Comparison of ENCODE assay signal across 18 cellular contexts in genomic region chr1:24992124-24992760, GRCh38.
DNase-seq lines count a peak whose midpoint lies in the region; ATAC-seq and TF ChIP-seq lines count a peak whose summit lies in the region.
"Had no signal": no experiment of that assay in that cellular context is flagged by ENCODE, and none has a peak within 500 bp of the region (broad histone marks: within the 10 kb centered on the region; RNA-seq: fewer than 3 reads in every experiment).

No MANE protein-coding gene starts in this region.

- peaks cover 71% of the 10 kb centered on the region for H3K4me1 Mint-ChIP-seq in T-helper 2 cell treated with Interferon-gamma antibody and Interleukin-4, amounts not matched to agents 5 μg/mL and 100 μg/mL, for 36 hours (ENCODE audit: low read depth)
- peaks cover 97% of the 10 kb centered on the region for H3K4me1 Mint-ChIP-seq in central memory CD8-positive, alpha-beta T cell

- H3K4me1 ChIP-seq in Loucy (ENCODE audit: insufficient read depth, low read length, poor library complexity, severe bottlenecking) (peaks cover 77% of the 10 kb centered on the region), mesenchymal stem cell (ENCODE audit: control insufficient read depth, insufficient read depth, low read depth, low read length) (no peaks in the 10 kb centered on the region)

- H3K27me3 Mint-ChIP-seq in T-helper 2 cell treated with Interferon-gamma antibody and Interleukin-4, amounts not matched to agents 5 μg/mL and 100 μg/mL, for 36 hours (ENCODE audit: low read depth): peaks cover 5% of the 10 kb centered on the region
- H3K27me3 Mint-ChIP-seq in central memory CD8-positive, alpha-beta T cell: no peaks in the 10 kb centered on the region

- H3K9me3 Mint-ChIP-seq in T-helper 2 cell treated with Interferon-gamma antibody and Interleukin-4, amounts not matched to agents 5 μg/mL and 100 μg/mL, for 36 hours: peaks cover 6% of the 10 kb centered on the region
- H3K9me3 Mint-ChIP-seq in central memory CD8-positive, alpha-beta T cell: peaks cover 7% of the 10 kb centered on the region

- no peak overlapping the region for H2BK5ac ChIP-seq in mesenchymal stem cell (ENCODE audit: low read depth, low read length, poor library complexity, severe bottlenecking)

- H3K9me2 ChIP-seq in Loucy (replicated peaks; ENCODE audit: low read depth, low read length): no peaks in the 10 kb centered on the region

- TF ChIP-seq CTCF in Loucy (conservative IDR thresholded peaks at IDR 0.05; ENCODE audit: low read length): no peak

- H3F3A ChIP-seq in Loucy (ENCODE audit: low read depth): peaks cover 7% of the 10 kb centered on the region

- H3K9ac ChIP-seq in Loucy (ENCODE audit: low read depth, low read length, poor library complexity, severe bottlenecking) (peak overlapping the region; percentile 61), mesenchymal stem cell (ENCODE audit: low read length) (no peak overlapping the region)
- H3K9ac ChIP-seq: KMS-11 had no signal

- no peak overlapping the region for H2BK120ac ChIP-seq in mesenchymal stem cell (ENCODE audit: low read depth, low read length)

- H3K27ac ChIP-seq in mesenchymal stem cell (ENCODE audit: low read length, poor library complexity, severe bottlenecking): no peak overlapping the region
- H3K27ac ChIP-seq: C4-2B, HL-60, KMS-11 had no signal

- no peaks in the 10 kb centered on the region for H3K27me3 ChIP-seq in Loucy (ENCODE audit: insufficient read depth, low read length, poor library complexity, severe bottlenecking)
- H3K27me3 ChIP-seq in mesenchymal stem cell (ENCODE audit: control insufficient read depth in 1 of 2, insufficient read depth in 1 of 2, low read length in 2 of 2): peaks cover 44 to 82% of the 10 kb centered on the region in 2 experiments

- no peak overlapping the region for H4K8ac ChIP-seq in mesenchymal stem cell (ENCODE audit: low read length)

- peaks cover 11% of the 10 kb centered on the region for H3K36me3 Mint-ChIP-seq in T-helper 2 cell treated with Interferon-gamma antibody and Interleukin-4, amounts not matched to agents 5 μg/mL and 100 μg/mL, for 36 hours (ENCODE audit: low read depth)
- peaks cover 4% of the 10 kb centered on the region for H3K36me3 Mint-ChIP-seq in central memory CD8-positive, alpha-beta T cell (ENCODE audit: insufficient read depth)

- no peak overlapping the region for H4K91ac ChIP-seq in mesenchymal stem cell (ENCODE audit: low read length)

- no peaks in the 10 kb centered on the region for H4K20me1 ChIP-seq in Loucy (ENCODE audit: insufficient read depth, low read length, poor library complexity, severe bottlenecking)

- no peaks in the 10 kb centered on the region for H3K79me1 ChIP-seq in mesenchymal stem cell (replicated peaks; ENCODE audit: low read length, poor library complexity, severe bottlenecking)

- H2BK12ac ChIP-seq in mesenchymal stem cell (ENCODE audit: low read length in 2 of 2): no peak overlapping the region

- intact Hi-C loops in posterior vena cava (cut with DNase I): no loop called here

- peak overlapping the region; percentile 67 for H3K4me3 Mint-ChIP-seq in T-helper 2 cell treated with Interferon-gamma antibody and Interleukin-4, amounts not matched to agents 5 μg/mL and 100 μg/mL, for 36 hours
- H3K4me3 Mint-ChIP-seq in central memory CD8-positive, alpha-beta T cell: peak overlapping the region; percentile 78

- no peaks in the 10 kb centered on the region for H3K79me2 ChIP-seq in Loucy (ENCODE audit: insufficient read depth, low read length)

- no peak overlapping the region for H3K23ac ChIP-seq in mesenchymal stem cell (ENCODE audit: low read length in 2 of 2)

- ATAC-seq in central memory CD8-positive, alpha-beta T cell (replicated peaks; ENCODE audit: extremely low read depth, poor library complexity, severe bottlenecking): peak; percentile 33
- ATAC-seq in esophagus mucosa: no peak

- H2AFZ ChIP-seq in Loucy (ENCODE audit: low read length): peak overlapping the region; percentile 71
- H2AFZ ChIP-seq in mesenchymal stem cell (ENCODE audit: low read depth, low read length): no peak overlapping the region

- WGBS in mesenchymal stem cell: 85% methylated on average over 11 of the region's 11 CpGs

- DNase-seq in T-helper 2 cell treated with Interferon-gamma antibody and Interleukin-4, amounts not matched to agents 5 μg/mL and 100 μg/mL, for 36 hours (ENCODE audit: low spot score): no peak
- no peak for DNase-seq in T-helper 2 cell
- DNase-seq in central memory CD8-positive, alpha-beta T cell (ENCODE audit: low spot score in 2 of 2): no peak
- peak; percentile 51 for DNase-seq in posterior vena cava (ENCODE audit: low spot score)
- no peak for DNase-seq in mesenchymal stem cell
- no peak for DNase-seq in stimulated activated CD4-positive, alpha-beta T cell treated with anti-CD3 and anti-CD28 coated beads, Interleukin-4, amount 100 ng/mL, for 4 hours
- DNase-seq: 8988T, amniotic stem cell, NCI-H1436, NCI-H226, SIG-M5, trophoblast cell had no signal

- no peak overlapping the region for H3K4ac ChIP-seq in mesenchymal stem cell (ENCODE audit: low read depth in 1 of 2, low read length in 2 of 2)

- H2AK5ac ChIP-seq in mesenchymal stem cell (ENCODE audit: low read length, severe bottlenecking): no peak overlapping the region

- peak overlapping the region; percentile 96 for H3K27ac Mint-ChIP-seq in T-helper 2 cell treated with Interferon-gamma antibody and Interleukin-4, amounts not matched to agents 5 μg/mL and 100 μg/mL, for 36 hours
- peak overlapping the region; percentile 89 for H3K27ac Mint-ChIP-seq in central memory CD8-positive, alpha-beta T cell (ENCODE audit: low read depth)

- H3K18ac ChIP-seq in mesenchymal stem cell (ENCODE audit: low read depth in 1 of 2, low read length in 2 of 2): no peak overlapping the region

- H3K9me3 ChIP-seq in Loucy (ENCODE audit: insufficient read depth, low read depth, low read length): no peaks in the 10 kb centered on the region
- peaks cover 9% of the 10 kb centered on the region for H3K9me3 ChIP-seq in mesenchymal stem cell (ENCODE audit: control insufficient read depth, low read length)

- no peak overlapping the region for H3K14ac ChIP-seq in mesenchymal stem cell (ENCODE audit: low read length in 2 of 2)

- H2BK15ac ChIP-seq in mesenchymal stem cell (ENCODE audit: low read depth, poor library complexity, severe bottlenecking): no peak overlapping the region

- H3K4me2 ChIP-seq in Loucy (ENCODE audit: low read depth, low read length, poor library complexity, severe bottlenecking) (peak overlapping the region; percentile 48), mesenchymal stem cell (ENCODE audit: low read length, poor library complexity, severe bottlenecking) (no peak overlapping the region)
- H3K4me2 ChIP-seq: KMS-11 had no signal

- no peaks in the 10 kb centered on the region for H3K36me3 ChIP-seq in Loucy (ENCODE audit: insufficient read depth, low read length)
- H3K36me3 ChIP-seq in mesenchymal stem cell (ENCODE audit: control insufficient read depth in 1 of 2, insufficient read depth in 2 of 2, low read depth in 1 of 2, low read length in 2 of 2): no peaks in the 10 kb centered on the region

- H3K4me3 ChIP-seq in Loucy (ENCODE audit: low read length, poor library complexity, severe bottlenecking) (peak overlapping the region; percentile 10), mesenchymal stem cell (ENCODE audit: insufficient read depth in 1 of 2, low read depth in 1 of 2, low read length in 2 of 2) (no peak overlapping the region)
- H3K4me3 ChIP-seq: lung had no signal
